In the genomic region with DNA sequence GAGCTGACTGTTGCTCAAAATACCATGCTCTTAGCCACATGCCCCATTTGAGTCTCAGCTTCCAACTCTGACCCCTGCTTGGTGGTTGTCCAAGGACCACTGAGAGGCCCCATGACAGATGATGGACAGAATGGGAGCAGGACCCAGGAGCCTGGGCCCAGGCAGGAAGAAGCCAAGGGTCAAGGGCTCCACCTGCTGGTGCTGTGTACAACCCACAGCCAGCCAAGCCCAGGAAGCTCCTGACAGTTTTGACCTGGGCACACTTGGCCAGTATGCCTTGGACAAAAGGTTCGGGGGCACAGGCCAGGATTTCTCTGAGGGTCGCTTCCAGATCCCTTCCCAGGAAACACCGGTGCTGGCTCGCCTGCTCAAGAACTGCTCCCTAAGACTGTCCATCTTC, we compare ENCODE assay signal across 8 cellular contexts. TPM values are rescaled to one million over a fixed set of nuclear protein-coding genes. Genes with fewer than 3 reads are reported as not detected.
DNase-seq lines count a peak whose midpoint lies in the region; ATAC-seq, FAIRE-seq and TF ChIP-seq lines count a peak whose summit lies in the region.
"Not testable (repeated sequence)": the region's sequence is repeated elsewhere in the genome, so short reads cannot be mapped to it uniquely, and the experiment has no call there.

No MANE protein-coding gene starts in this region.

- H3K27ac ChIP-seq in K562 (ENCODE audit: extremely low read depth, low read depth, low read length) = not testable (repeated sequence)

- CTCF ChIA-PET in activated CD8-positive, alpha-beta T cell treated with anti-CD3 and anti-CD28 coated beads, Interleukin-2, amount 10 ng/mL, durations not matched to agents 7 days and 5 days (lab: Charles Lee); K562 (lab: Yijun Ruan, JAX; ENCODE audit: low intra/inter-chr PET ratio): not testable (repeated sequence)

- H3K4me1 ChIP-seq in K562 (replicated peaks in 1 of 2; ENCODE audit: control insufficient read depth in 2 of 2, insufficient read depth in 2 of 2, low read length in 2 of 2) = not testable (repeated sequence)

- not testable (repeated sequence) for H3K9ac ChIP-seq in K562 (ENCODE audit: insufficient read depth in 1 of 2, low read depth in 2 of 2, low read length in 2 of 2)

- ATAC-seq in GM19023 (IDR thresholded peaks at IDR 0.05; ENCODE audit: unreplicated experiment) (peak; percentile 51), K562 (peak; percentile 98), Right ventricle myocardium inferior (peak; percentile 86)
- peak; percentile 84 for ATAC-seq in activated CD8-positive, alpha-beta T cell treated with anti-CD3 and anti-CD28 coated beads, Interleukin-2, amount 10 ng/mL, durations not matched to agents 7 days and 5 days
- ATAC-seq in natural killer cell treated with Interleukin-12 subunit alpha and Interleukin-12 subunit beta and Interleukin-15 and Interleukin-18, amount 100 ng/mL, for 72 hours = peak; percentile 84 to 87

- peak; percentile 14 for TF ChIP-seq CTCF in AG09319 (IDR thresholded peaks at IDR 0.05; ENCODE audit: low read depth, low read length)
- TF ChIP-seq CTCF in LNCaP clone FGC (IDR thresholded peaks at IDR 0.05; ENCODE audit: control insufficient read depth, extremely low read depth, insufficient read depth) = peak; percentile 59
- peak in 2 of 3 experiments; percentile 25 to 37; a peak in 4 of 6 replicates for TF ChIP-seq CTCF in K562 (IDR thresholded peaks at IDR 0.05 in 2 of 3, conservative IDR thresholded peaks at IDR 0.05 in 1 of 3; ENCODE audit: insufficient read depth in 2 of 3, low read depth in 1 of 3, low read length in 3 of 3)

- H3K4me3 Mint-ChIP-seq in activated CD8-positive, alpha-beta T cell treated with anti-CD3 and anti-CD28 coated beads, Interleukin-2, amount 10 ng/mL, durations not matched to agents 7 days and 5 days; natural killer cell treated with Interleukin-12 subunit alpha and Interleukin-12 subunit beta and Interleukin-15 and Interleukin-18, amount 100 ng/mL, for 72 hours: not testable (repeated sequence)

- H3K79me2 ChIP-seq in K562 (ENCODE audit: control insufficient read depth, insufficient read depth, low read length) = not testable (repeated sequence)

- TF ChIP-seq RAD21 in K562 (CRISPR knock-in tag; conservative IDR thresholded peaks at IDR 0.05 in 1 of 2, IDR thresholded peaks at IDR 0.05 in 1 of 2) = not testable (repeated sequence)

- H3K9me1 ChIP-seq in K562 (ENCODE audit: control insufficient read depth, insufficient read depth, low read length) = not testable (repeated sequence)

- H3K27me3 ChIP-seq in K562 (ENCODE audit: control insufficient read depth in 2 of 2, insufficient read depth in 2 of 2, low read length in 2 of 2) = not testable (repeated sequence)

- H3K36me3 ChIP-seq in K562 (ENCODE audit: control insufficient read depth, insufficient read depth, low read length) = not testable (repeated sequence)

- in situ Hi-C loops in K562 (cut with MboI) = not testable (repeated sequence)

- H3K9me3 Mint-ChIP-seq in activated CD8-positive, alpha-beta T cell treated with anti-CD3 and anti-CD28 coated beads, Interleukin-2, amount 10 ng/mL, durations not matched to agents 7 days and 5 days (ENCODE audit: insufficient read depth); natural killer cell treated with Interleukin-12 subunit alpha and Interleukin-12 subunit beta and Interleukin-15 and Interleukin-18, amount 100 ng/mL, for 72 hours: not testable (repeated sequence)

- H3K9me3 ChIP-seq in K562 (replicated peaks; ENCODE audit: control insufficient read depth, insufficient read depth, low read depth, low read length) = not testable (repeated sequence)

- FAIRE-seq in K562 (lab: Jason Lieb, UNC) = peak; percentile 80

- H2AFZ ChIP-seq in K562 (ENCODE audit: low read depth, low read length) = not testable (repeated sequence)

- H3K4me2 ChIP-seq in K562 (ENCODE audit: insufficient read depth, low read length) = not testable (repeated sequence)

- not testable (repeated sequence) for H3K27me3 Mint-ChIP-seq in activated CD8-positive, alpha-beta T cell treated with anti-CD3 and anti-CD28 coated beads, Interleukin-2, amount 10 ng/mL, durations not matched to agents 7 days and 5 days (ENCODE audit: low read depth); natural killer cell treated with Interleukin-12 subunit alpha and Interleukin-12 subunit beta and Interleukin-15 and Interleukin-18, amount 100 ng/mL, for 72 hours

- not testable (repeated sequence) for H3K36me3 Mint-ChIP-seq in activated CD8-positive, alpha-beta T cell treated with anti-CD3 and anti-CD28 coated beads, Interleukin-2, amount 10 ng/mL, durations not matched to agents 7 days and 5 days (ENCODE audit: low read depth); natural killer cell treated with Interleukin-12 subunit alpha and Interleukin-12 subunit beta and Interleukin-15 and Interleukin-18, amount 100 ng/mL, for 72 hours

- H3K4me1 Mint-ChIP-seq in activated CD8-positive, alpha-beta T cell treated with anti-CD3 and anti-CD28 coated beads, Interleukin-2, amount 10 ng/mL, durations not matched to agents 7 days and 5 days (ENCODE audit: low read depth); natural killer cell treated with Interleukin-12 subunit alpha and Interleukin-12 subunit beta and Interleukin-15 and Interleukin-18, amount 100 ng/mL, for 72 hours (ENCODE audit: low read depth in 2 of 2): not testable (repeated sequence)

- POLR2A ChIA-PET in activated CD8-positive, alpha-beta T cell treated with anti-CD3 and anti-CD28 coated beads, Interleukin-2, amount 10 ng/mL, durations not matched to agents 7 days and 5 days (lab: Charles Lee); K562 (lab: Yijun Ruan, JAX): not testable (repeated sequence)

- not testable (repeated sequence) for BruUV-seq in K562 (replicated peaks; lab: Mats Ljungman, UMichigan)

- not testable (repeated sequence) for TF ChIP-seq EP300 in K562 (IDR thresholded peaks at IDR 0.05; ENCODE audit: low read length)

- no CpG with 5 or more reads among the region's 4 CpGs for WGBS in K562 (ENCODE audit: insufficient coverage, low coverage, missing lambda C conversion rate)

- H4K20me1 ChIP-seq in K562 (replicated peaks; ENCODE audit: control insufficient read depth, insufficient read depth, low read length) = not testable (repeated sequence)

- H3K27ac Mint-ChIP-seq in activated CD8-positive, alpha-beta T cell treated with anti-CD3 and anti-CD28 coated beads, Interleukin-2, amount 10 ng/mL, durations not matched to agents 7 days and 5 days; natural killer cell treated with Interleukin-12 subunit alpha and Interleukin-12 subunit beta and Interleukin-15 and Interleukin-18, amount 100 ng/mL, for 72 hours: not testable (repeated sequence)

- not testable (repeated sequence) for H3K4me3 ChIP-seq in LNCaP clone FGC (ENCODE audit: low read depth, low read length); K562

- intact Hi-C loops in K562 (cut with micrococcal nuclease); Right ventricle myocardium inferior (cut with DNase I): not testable (repeated sequence)

- not testable (repeated sequence) for DNase-seq in AG09319 (ENCODE audit: extremely low read depth, low read depth); LNCaP clone FGC (ENCODE audit: low read depth); K562 (ENCODE audit: extremely low read depth in 1 of 4, low spot score in 3 of 4)
- peak; percentile 64 for DNase-seq in activated CD8-positive, alpha-beta T cell treated with anti-CD3 and anti-CD28 coated beads, Interleukin-2, amount 10 ng/mL, durations not matched to agents 7 days and 5 days
- DNase-seq in Right ventricle myocardium inferior (ENCODE audit: missing footprints) = peak; percentile 48
- DNase-seq in natural killer cell treated with Interleukin-12 subunit alpha and Interleukin-12 subunit beta and Interleukin-15 and Interleukin-18, amount 100 ng/mL, for 72 hours (ENCODE audit: low spot score) = peak; percentile 65
- peak in 2 of 3 experiments; percentile 23 to 50 for DNase-seq in stimulated activated CD4-positive, alpha-beta T cell treated with anti-CD3 and anti-CD28 coated beads, TNF-alpha, amount 100 ng/mL, for 24 hours (ENCODE audit: low read depth in 3 of 3)

- not testable (repeated sequence) for TF ChIP-seq POLR2A in K562 (conservative IDR thresholded peaks at IDR 0.05)

RNA-seq across cellular contexts. Expression of a gene that starts 15.0 kb away (rescaled TPM):
- 10 to 100 TPM; 25.9 to 26.3 TPM for total RNA-seq in activated CD8-positive, alpha-beta T cell treated with anti-CD3 and anti-CD28 coated beads, Interleukin-2, amount 10 ng/mL, durations not matched to agents 7 days and 5 days
- not detected in 2 replicates for total RNA-seq in K562 (2011; cell fraction: chromatin; rRNA removed; ENCODE audit: low replicate concordance)
- 0.17 and 0.79 TPM in 2 replicates for total RNA-seq in K562 (2011; cell fraction: nucleolus; rRNA removed)
- total RNA-seq in K562 (2011; cell fraction: nucleoplasm; rRNA removed) = not detected in 2 replicates
- not detected in 2 replicates for total RNA-seq in K562 (2014; rRNA removed)
- not detected in 2 replicates for total RNA-seq in K562 (2014; rRNA removed; fragmentation: Illumina TruSeq; extraction: Trizol)
- 0.11 TPM in 1 of 2 replicates, not detected in the other for total RNA-seq in K562 (2015; rRNA removed; fragmentation: Illumina TruSeq; extraction: Trizol)
- 0.07 and 0.27 TPM in 2 replicates for total RNA-seq in K562 (2021)
- 0.05 and 0.07 TPM in 2 replicates for polyA plus RNA-seq in K562 (2011; rRNA removed)
- polyA plus RNA-seq in K562 (2011; cell fraction: cytosol; rRNA removed) = 0.04 and 0.07 TPM in 2 replicates
- 0.37 TPM in 1 of 2 replicates, not detected in the other for polyA plus RNA-seq in K562 (2011; cell fraction: nucleus; rRNA removed)
- 0.29 TPM in 1 of 2 replicates, not detected in the other for polyA plus RNA-seq in K562 (2012)
- not detected in 2 replicates for polyA plus RNA-seq in K562 (2014; fragmentation: Illumina TruSeq; extraction: Trizol)
- polyA plus RNA-seq in K562 (2014; fragmentation: Nextera tagmentation; extraction: Ambion mirVana) = not detected
- 0.41 TPM in 1 of 2 replicates, not detected in the other for polyA plus RNA-seq in K562 (2014; rRNA removed)
- not detected in 2 replicates for polyA minus RNA-seq in K562 (2011; rRNA and poly(A)+ RNA removed)
- not detected in 2 replicates for polyA minus RNA-seq in K562 (2011; cell fraction: cytosol; rRNA and poly(A)+ RNA removed)
- polyA minus RNA-seq in K562 (2011; cell fraction: nucleus; rRNA and poly(A)+ RNA removed) = 0.27 TPM in 1 of 2 replicates, not detected in the other
- total RNA-seq in Right ventricle myocardium inferior = 2.0 TPM
- 10 to 100 TPM in 1 of 2 donors, 1 to 10 TPM in 1; 8.2 to 15.9 TPM for total RNA-seq in natural killer cell treated with Interleukin-12 subunit alpha and Interleukin-12 subunit beta and Interleukin-15 and Interleukin-18, amount 100 ng/mL, for 72 hours

RNA-seq across cellular contexts. Expression of a gene that starts 27.2 kb away (rescaled TPM):
- total RNA-seq in activated CD8-positive, alpha-beta T cell treated with anti-CD3 and anti-CD28 coated beads, Interleukin-2, amount 10 ng/mL, durations not matched to agents 7 days and 5 days = 1 to 10 TPM; 4.0 to 4.5 TPM
- total RNA-seq in K562 (2011; cell fraction: chromatin; rRNA removed; ENCODE audit: low replicate concordance) = 8.8 and 26.9 TPM in 2 replicates
- total RNA-seq in K562 (2011; cell fraction: nucleolus; rRNA removed) = 22.8 and 25.7 TPM in 2 replicates
- total RNA-seq in K562 (2011; cell fraction: nucleoplasm; rRNA removed) = 11.5 and 13.5 TPM in 2 replicates
- total RNA-seq in K562 (2014; rRNA removed) = 7.6 and 12.9 TPM in 2 replicates
- total RNA-seq in K562 (2014; rRNA removed; fragmentation: Illumina TruSeq; extraction: Trizol) = 1.9 and 2.3 TPM in 2 replicates
- 4.2 and 5.6 TPM in 2 replicates for total RNA-seq in K562 (2015; rRNA removed; fragmentation: Illumina TruSeq; extraction: Trizol)
- 9.1 and 10.3 TPM in 2 replicates for total RNA-seq in K562 (2021)
- 3.4 and 4.2 TPM in 2 replicates for polyA plus RNA-seq in K562 (2011; rRNA removed)
- polyA plus RNA-seq in K562 (2011; cell fraction: cytosol; rRNA removed) = 3.5 and 6.6 TPM in 2 replicates
- 9.7 and 20.5 TPM in 2 replicates for polyA plus RNA-seq in K562 (2011; cell fraction: nucleus; rRNA removed)
- polyA plus RNA-seq in K562 (2012) = 4.2 and 5.3 TPM in 2 replicates
- polyA plus RNA-seq in K562 (2014; fragmentation: Illumina TruSeq; extraction: Trizol) = 4.8 and 6.5 TPM in 2 replicates
- under 1 TPM in 1 of 2 experiments, not detected in 1; 0.04 TPM for polyA plus RNA-seq in K562 (2014; fragmentation: Nextera tagmentation; extraction: Ambion mirVana)
- 5.5 and 5.7 TPM in 2 replicates for polyA plus RNA-seq in K562 (2014; rRNA removed)
- 3.2 and 4.8 TPM in 2 replicates for polyA minus RNA-seq in K562 (2011; rRNA and poly(A)+ RNA removed)
- polyA minus RNA-seq in K562 (2011; cell fraction: cytosol; rRNA and poly(A)+ RNA removed) = 5.2 and 5.4 TPM in 2 replicates
- polyA minus RNA-seq in K562 (2011; cell fraction: nucleus; rRNA and poly(A)+ RNA removed) = 7.1 and 7.9 TPM in 2 replicates
- 2.7 TPM for total RNA-seq in Right ventricle myocardium inferior
- 1 to 10 TPM; 1.4 to 2.6 TPM for total RNA-seq in natural killer cell treated with Interleukin-12 subunit alpha and Interleukin-12 subunit beta and Interleukin-15 and Interleukin-18, amount 100 ng/mL, for 72 hours
